ENCODE assay signal across 10 cellular contexts in the genomic region with DNA sequence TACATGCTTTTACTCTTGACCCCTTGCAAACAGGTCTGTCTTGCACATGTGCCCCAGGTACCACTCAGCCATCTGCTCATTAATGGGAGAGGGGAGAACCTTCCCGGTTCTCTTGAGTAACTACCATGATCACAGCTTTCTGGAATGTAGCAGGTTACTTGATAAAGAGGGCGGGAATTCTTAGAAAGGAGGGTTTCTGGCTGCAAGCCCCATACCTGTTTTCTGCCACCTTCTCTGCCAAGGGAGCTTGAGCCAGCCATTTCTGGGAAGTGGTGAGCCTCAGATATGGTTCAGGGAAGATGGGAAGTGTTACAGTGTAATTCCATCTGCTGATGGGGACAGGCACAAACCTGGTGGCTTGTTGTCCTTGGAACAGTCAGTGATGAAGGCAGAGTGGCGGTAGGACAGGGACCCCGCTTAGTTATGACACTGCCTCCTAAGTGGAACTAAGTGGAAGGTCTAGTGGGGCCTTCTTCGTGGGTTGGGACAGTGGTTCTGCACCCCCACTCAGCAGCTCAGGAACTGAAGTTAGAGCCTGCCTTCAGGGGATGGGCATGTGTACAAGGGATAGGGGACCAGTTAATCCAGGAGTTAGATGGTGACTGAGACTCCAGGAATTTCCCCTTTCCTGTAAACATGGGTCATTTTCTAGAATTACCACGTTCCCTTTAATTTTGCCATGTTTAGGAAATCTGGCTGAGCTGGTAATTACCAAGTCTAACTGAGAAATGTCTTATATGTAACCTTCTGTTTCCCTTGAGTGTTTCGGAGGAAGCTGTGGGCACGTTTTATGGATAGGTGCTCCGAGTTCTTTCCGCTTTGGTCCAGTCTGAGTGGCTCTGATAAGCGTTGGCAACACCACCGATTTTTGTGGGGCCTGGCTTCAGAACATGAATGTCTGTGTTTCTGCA. TPM values are rescaled to one million over a fixed set of nuclear protein-coding genes. Genes with fewer than 3 reads are reported as not detected.
DNase-seq lines count a peak whose midpoint lies in the region; ATAC-seq, FAIRE-seq and TF ChIP-seq lines count a peak whose summit lies in the region.
"Had no signal": no experiment of that assay in that cellular context is flagged by ENCODE, and none has a peak within 500 bp of the region (broad histone marks: within the 10 kb centered on the region; RNA-seq: fewer than 3 reads in every experiment).

No MANE protein-coding gene starts in this region.

- CTCF ChIA-PET in endothelial cell of umbilical vein (lab: Charles Lee), result interaction anchor here (0.8 to 6.2 kb wide), 11 partner anchors 9 to 90 kb away, joined by 3 to 41 read pairs (median 5); a partner anchor contains a TSS

- no peak overlapping the region for H2AFZ ChIP-seq in endothelial cell of umbilical vein (ENCODE audit: low read depth, low read length)

- TSS peak; percentile 69 for BruUV-seq in endothelial cell of umbilical vein (replicated peaks; lab: Mats Ljungman, UMichigan)

- peaks cover 88% of the 10 kb centered on the region for H3K79me2 ChIP-seq in endothelial cell of umbilical vein (ENCODE audit: control insufficient read depth, insufficient read depth, low read length)

- TF ChIP-seq CTCF in RWPE2 (IDR thresholded peaks at IDR 0.05; ENCODE audit: poor library complexity, severe bottlenecking), result no peak
- TF ChIP-seq CTCF in endothelial cell of umbilical vein (IDR thresholded peaks at IDR 0.05; ENCODE audit: extremely low read depth in 1 of 2, insufficient read depth in 1 of 2, low read depth in 1 of 2, low read length in 2 of 2), result no peak
- TF ChIP-seq CTCF in gastrocnemius medialis (IDR thresholded peaks at IDR 0.05 in 4 of 5, conservative IDR thresholded peaks at IDR 0.05 in 1 of 5), result no peak

- H3K9me1 ChIP-seq in endothelial cell of umbilical vein (replicated peaks; ENCODE audit: control insufficient read depth, extremely low read depth, insufficient read depth, low read length), result no peaks in the 10 kb centered on the region

- in situ Hi-C loops in gastrocnemius medialis (cut with MboI; ENCODE audit: low sequenced_read_pairs in 4 of 4), result no loop called here

- TF ChIP-seq POLR2A in endothelial cell of umbilical vein (IDR thresholded peaks at IDR 0.05; ENCODE audit: low read depth, low read length), result peak; percentile 87
- TF ChIP-seq POLR2A in gastrocnemius medialis (IDR thresholded peaks at IDR 0.05), result no peak

- ATAC-seq in RWPE2 (ENCODE audit: low read depth), result peak; percentile 76
- peak in 1 of 2 donors; percentile 28 for ATAC-seq in gastrocnemius medialis
- ATAC-seq in GM21717 (IDR thresholded peaks at IDR 0.05; ENCODE audit: unreplicated experiment), result no peak
- ATAC-seq in HG03095 (IDR thresholded peaks at IDR 0.05; ENCODE audit: unreplicated experiment), result no peak

- H3K4me1 ChIP-seq in RWPE2 (ENCODE audit: insufficient read depth, poor library complexity, severe bottlenecking) (peaks cover 57% of the 10 kb centered on the region), endothelial cell of umbilical vein (ENCODE audit: control insufficient read depth, extremely low read depth, insufficient read depth, low read length) (peaks cover 84% of the 10 kb centered on the region), gastrocnemius medialis (peaks cover 57 to 65% of the 10 kb centered on the region in 2 donors)

- dilution Hi-C loops in endothelial cell of umbilical vein (cut with MboI; ENCODE audit: extremely low pct_ligation_motif_present, low sequenced_read_pairs), result no loop called here

- POLR2A ChIA-PET in endothelial cell of umbilical vein (lab: Charles Lee), result interaction anchor here (0.9 kb wide), 1 partner anchor 10 kb away, joined by 4 read pairs; no protein-coding TSS in a partner anchor

- peak overlapping the region; percentile 52 for H3K9ac ChIP-seq in endothelial cell of umbilical vein (replicated peaks; ENCODE audit: extremely low read depth, insufficient read depth, low read length)

- peak; percentile 90 for DNase-seq in GDM1 (lab: John Stamatoyannopoulos, UW)
- no peak for DNase-seq in RWPE2 (ENCODE audit: low spot score)
- DNase-seq in endothelial cell of umbilical vein (ENCODE audit: low read depth, low spot score), result peak; percentile 99
- DNase-seq in gastrocnemius medialis, result no peak
- DNase-seq in cerebellum (ENCODE audit: low spot score), result no peak
- DNase-seq in activated effector memory CD4-positive, alpha-beta T cell treated with anti-CD3 and anti-CD28 coated beads, Interleukin-2, amount 50 U/mL, for 16 hours, result no peak
- DNase-seq: retina, SW 1271 had no signal

- peak overlapping the region; percentile 99 for H3K27ac ChIP-seq in RWPE2 (ENCODE audit: poor library complexity, severe bottlenecking)
- H3K27ac ChIP-seq in endothelial cell of umbilical vein (ENCODE audit: insufficient read depth, low read depth, low read length), result peak overlapping the region; percentile 84
- H3K27ac ChIP-seq in gastrocnemius medialis, result peak overlapping the region in 3 of 4 donors; percentile 28 to 56 (median 38)

- peak; percentile 100 for FAIRE-seq in endothelial cell of umbilical vein (lab: Jason Lieb, UNC)

- intact Hi-C loops in endothelial cell of umbilical vein (cut with micrococcal nuclease), result loop anchor here (1.0 to 2.0 kb wide), 5 partner anchors 11 to 67 kb away; no protein-coding TSS in a partner anchor
- intact Hi-C loops in gastrocnemius medialis (cut with DNase I; ENCODE audit: low total_unique reads), result no loop called here

- H3K36me3 ChIP-seq in RWPE2 (ENCODE audit: low read depth), result no peaks in the 10 kb centered on the region
- no peaks in the 10 kb centered on the region for H3K36me3 ChIP-seq in endothelial cell of umbilical vein (ENCODE audit: control insufficient read depth in 2 of 2, extremely low read depth in 1 of 2, insufficient read depth in 2 of 2, low read length in 2 of 2)
- no peaks in the 10 kb centered on the region for H3K36me3 ChIP-seq in gastrocnemius medialis

- H3K9me3 ChIP-seq in RWPE2 (ENCODE audit: severe bottlenecking), result peaks cover 6% of the 10 kb centered on the region
- H3K9me3 ChIP-seq in endothelial cell of umbilical vein (replicated peaks; ENCODE audit: control insufficient read depth, insufficient read depth, low read length), result no peaks in the 10 kb centered on the region
- H3K9me3 ChIP-seq in gastrocnemius medialis, result no peaks in the 10 kb centered on the region

- H3K4me3 ChIP-seq in RWPE2 (ENCODE audit: severe bottlenecking), result no peak overlapping the region
- no peak overlapping the region for H3K4me3 ChIP-seq in endothelial cell of umbilical vein (replicated peaks in 1 of 3; ENCODE audit: insufficient read depth in 1 of 3, low read depth in 1 of 3, low read length in 3 of 3)
- no peak overlapping the region for H3K4me3 ChIP-seq in gastrocnemius medialis

- H4K20me1 ChIP-seq in endothelial cell of umbilical vein (replicated peaks; ENCODE audit: control insufficient read depth, extremely low read depth, insufficient read depth, low read length), result no peaks in the 10 kb centered on the region

- H3K27me3 ChIP-seq in RWPE2 (ENCODE audit: insufficient read depth, poor library complexity, severe bottlenecking) (no peaks in the 10 kb centered on the region), endothelial cell of umbilical vein (ENCODE audit: control insufficient read depth in 2 of 2, insufficient read depth in 2 of 2, low read length in 2 of 2) (no peaks in the 10 kb centered on the region), gastrocnemius medialis (peaks cover 9 to 29% (median 25%) of the 10 kb centered on the region in 3 donors)

- peak overlapping the region; percentile 68 for H3K4me2 ChIP-seq in endothelial cell of umbilical vein (ENCODE audit: insufficient read depth, low read length)

TF ChIP-seq in endothelial cell of umbilical vein, 7 proteins besides CTCF, POLR2A, EP300 and RAD21:
- TF ChIP-seq MYC (IDR thresholded peaks at IDR 0.05; ENCODE audit: low read depth, low read length) (no peak), POLR2AphosphoS5 (IDR thresholded peaks at IDR 0.05; ENCODE audit: insufficient read depth, low read depth, low read length) (peak; percentile 96), FOS (IDR thresholded peaks at IDR 0.05; ENCODE audit: borderline replicate concordance, insufficient read depth, low read length) (peak; percentile 75), EZH2 (IDR thresholded peaks at IDR 0.05; ENCODE audit: borderline replicate concordance, low read depth, low read length, severe bottlenecking) (no peak), GATA2 (IDR thresholded peaks at IDR 0.05; ENCODE audit: insufficient read depth, insufficient read length, low read depth, low read length) (peak; percentile 98), JUN (IDR thresholded peaks at IDR 0.05; ENCODE audit: borderline replicate concordance, insufficient read depth, insufficient read length, low read depth) (peak; percentile 89)
- TF ChIP-seq, protein P1, sequence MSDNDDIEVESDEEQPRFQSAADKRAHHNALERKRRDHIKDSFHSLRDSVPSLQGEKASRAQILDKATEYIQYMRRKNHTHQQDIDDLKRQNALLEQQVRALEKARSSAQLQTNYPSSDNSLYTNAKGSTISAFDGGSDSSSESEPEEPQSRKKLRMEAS (IDR thresholded peaks at IDR 0.05; ENCODE audit: insufficient read depth, insufficient read length), result peak; percentile 26

RNA-seq across cellular contexts. Expression of a gene that starts 35.2 kb away (rescaled TPM):
- total RNA-seq in endothelial cell of umbilical vein (129 and 131 TPM in 2 replicates), gastrocnemius medialis (10 to 100 TPM; 10.3 to 13.0 (median 12.4) TPM), cerebellum (57.5 TPM)
- 105 and 141 TPM in 2 replicates for polyA plus RNA-seq in endothelial cell of umbilical vein
- 167 and 188 TPM in 2 replicates for polyA plus RNA-seq in endothelial cell of umbilical vein (2011; cell fraction: cytosol; rRNA removed)
- 209 and 215 TPM in 2 replicates for polyA plus RNA-seq in endothelial cell of umbilical vein (2011; cell fraction: nucleus; rRNA removed)
- 113 and 163 TPM in 2 replicates for polyA plus RNA-seq in endothelial cell of umbilical vein (2012)
- 216 and 282 TPM in 2 replicates for polyA minus RNA-seq in endothelial cell of umbilical vein
- 26.9 TPM for polyA minus RNA-seq in endothelial cell of umbilical vein (2011; cell fraction: cytosol; rRNA and poly(A)+ RNA removed)
- 113 and 114 TPM in 2 replicates for polyA minus RNA-seq in endothelial cell of umbilical vein (2011; cell fraction: nucleus; rRNA and poly(A)+ RNA removed)

Comparison
In these comparisons a context has a peak if more than half of its experiments do, and no peak if none do; other contexts are left out.
1. DNase-seq: peak in GDM1 (single experiment) and endothelial cell of umbilical vein (single experiment); none in RWPE2 (single experiment), gastrocnemius medialis (0 of 2), cerebellum (single experiment) and activated effector memory CD4-positive, alpha-beta T cell treated with anti-CD3 and anti-CD28 coated beads, Interleukin-2, amount 50 U/mL, for 16 hours (single experiment).
2. H3K27ac ChIP-seq: peak in every context shown above with its lines; median percentile 99 in RWPE2; 84 in endothelial cell of umbilical vein; 38 in gastrocnemius medialis.